ENCODE assay signal across 8 cellular contexts in the genomic region with DNA sequence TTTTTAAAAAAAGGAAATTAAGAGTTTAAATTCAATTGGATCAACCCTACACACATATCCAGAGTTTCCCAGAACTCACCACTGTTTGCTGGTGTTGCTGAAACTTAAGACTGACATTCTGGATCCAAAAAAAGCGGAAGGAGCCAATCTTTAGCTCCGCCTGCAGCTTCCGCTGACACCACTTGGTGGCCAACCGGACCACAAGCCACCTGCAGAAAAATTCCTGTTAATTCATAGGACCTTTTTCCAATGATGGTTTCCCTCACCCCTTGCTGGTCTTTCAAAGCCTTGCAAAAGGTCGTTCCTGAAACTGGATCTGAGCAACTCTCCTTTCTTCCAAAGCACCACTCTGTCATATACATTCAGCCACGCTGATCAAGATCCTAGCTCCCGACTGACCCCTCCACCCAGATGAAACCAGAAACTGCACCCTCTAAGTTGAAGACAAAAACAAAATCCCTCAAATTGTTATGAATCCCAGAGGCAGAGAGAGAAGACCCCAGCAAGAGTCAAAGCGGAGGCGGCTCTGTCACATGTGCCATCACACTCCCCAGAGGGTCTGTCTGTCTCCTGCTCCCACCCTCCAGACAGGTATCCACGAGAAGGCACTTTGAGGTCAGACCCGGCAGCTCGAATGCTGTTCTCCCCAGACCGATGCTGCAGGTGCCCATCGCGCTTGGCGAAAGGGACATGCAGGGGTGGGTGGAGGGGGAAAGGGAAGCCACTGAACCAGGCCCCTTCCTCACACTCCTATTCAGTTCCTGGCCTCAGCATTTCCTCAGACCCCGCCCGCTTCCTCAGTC. TPM values are rescaled to one million over a fixed set of nuclear protein-coding genes. Genes with fewer than 3 reads are reported as not detected.
A peak's percentile ranks its signal among the peaks of the same experiment; 100 is the strongest.
DNase-seq lines count a peak whose midpoint lies in the region; ATAC-seq and TF ChIP-seq lines count a peak whose summit lies in the region.

No MANE protein-coding gene starts in this region.

- no peak overlapping the region for H2BK12ac ChIP-seq in H9 (ENCODE audit: insufficient read length, low read depth, low read length)

- H3K9me3 ChIP-seq in H9 (ENCODE audit: control insufficient read depth, low read depth, low read length) (no peaks in the 10 kb centered on the region), vagina (no peaks in the 10 kb centered on the region)

- DNase-seq in DMS 273 (lab: John Stamatoyannopoulos, UW; ENCODE audit: unreplicated experiment): peak; percentile 79
- DNase-seq in DMS 273 treated with DMSO at 0.1 percent for 48 hours (lab: John Stamatoyannopoulos, UW): no peak
- peak; percentile 68 for DNase-seq in H9
- peak; percentile 29 for DNase-seq in NCI-H460 (ENCODE audit: extremely low read depth, low read depth)
- DNase-seq in activated CD8-positive, alpha-beta memory T cell treated with anti-CD3 and anti-CD28 coated beads, Interleukin-2, amount 10 ng/mL, durations not matched to agents 7 days and 5 days: peak; percentile 66
- peak; percentile 63 for DNase-seq in fibroblast of gingiva (ENCODE audit: low read depth)
- peak; percentile 70 for DNase-seq in myocyte (ENCODE audit: low read depth)
- peak in 1 of 2 donors; percentile 90 for DNase-seq in vagina (ENCODE audit: extremely low spot score in 2 of 2)

- H3K27ac Mint-ChIP-seq in H9: peak overlapping the region; percentile 62 to 84 (median 73)
- peak overlapping the region; percentile 84 for H3K27ac Mint-ChIP-seq in activated CD8-positive, alpha-beta memory T cell treated with anti-CD3 and anti-CD28 coated beads, Interleukin-2, amount 10 ng/mL, durations not matched to agents 7 days and 5 days

- peaks cover 25 to 62% (median 50%) of the 10 kb centered on the region in 3 experiments for H3K36me3 Mint-ChIP-seq in H9 (ENCODE audit: insufficient read depth in 1 of 3, low read depth in 3 of 3)
- H3K36me3 Mint-ChIP-seq in activated CD8-positive, alpha-beta memory T cell treated with anti-CD3 and anti-CD28 coated beads, Interleukin-2, amount 10 ng/mL, durations not matched to agents 7 days and 5 days: peaks cover 38% of the 10 kb centered on the region

- no peaks in the 10 kb centered on the region for H4K20me1 ChIP-seq in H9 (ENCODE audit: control insufficient read depth, insufficient read depth, insufficient read length)

- no peaks in the 10 kb centered on the region for H3K27me3 ChIP-seq in H9 (ENCODE audit: insufficient read depth, low read length)
- no peaks in the 10 kb centered on the region for H3K27me3 ChIP-seq in vagina

- no peak overlapping the region for H2BK5ac ChIP-seq in H9 (ENCODE audit: insufficient read length, low read length)

- intact Hi-C loops in vagina (cut with DNase I): no loop called here

- no peaks in the 10 kb centered on the region for H3K27me3 Mint-ChIP-seq in H9 (ENCODE audit: low read depth)
- no peaks in the 10 kb centered on the region for H3K27me3 Mint-ChIP-seq in activated CD8-positive, alpha-beta memory T cell treated with anti-CD3 and anti-CD28 coated beads, Interleukin-2, amount 10 ng/mL, durations not matched to agents 7 days and 5 days

- TF ChIP-seq CTCF in H9 (conservative IDR thresholded peaks at IDR 0.05) (peak; percentile 65), vagina (IDR thresholded peaks at IDR 0.05) (peak in 1 of 3 experiments; percentile 34)

- ATAC-seq in activated CD8-positive, alpha-beta memory T cell treated with anti-CD3 and anti-CD28 coated beads, Interleukin-2, amount 10 ng/mL, durations not matched to agents 7 days and 5 days: peak; percentile 2

- no peak overlapping the region for H2BK20ac ChIP-seq in H9 (ENCODE audit: low read depth, low read length, poor library complexity, severe bottlenecking)

- peaks cover 6% of the 10 kb centered on the region for H3K23me2 ChIP-seq in H9 (ENCODE audit: insufficient read length, low read depth, low read length, poor library complexity, severe bottlenecking)

- H3K79me1 ChIP-seq in H9 (ENCODE audit: insufficient read depth, low read depth, low read length, poor library complexity, severe bottlenecking): no peaks in the 10 kb centered on the region

- CTCF ChIA-PET in activated CD8-positive, alpha-beta memory T cell treated with anti-CD3 and anti-CD28 coated beads, Interleukin-2, amount 10 ng/mL, durations not matched to agents 7 days and 5 days (lab: Charles Lee): interaction anchor here (0.7 to 8.5 kb wide), 23 partner anchors 18 to 309 kb away, joined by 3 to 102 read pairs (median 6); partner anchors contain the start of genes ALDOC, NEK8, PIGS and PROCA1

- no peak overlapping the region for H4K5ac ChIP-seq in H9 (ENCODE audit: insufficient read length, low read depth, low read length)

- H2AK5ac ChIP-seq in H9 (ENCODE audit: insufficient read length, low read length): no peak overlapping the region

- no peaks in the 10 kb centered on the region for H3K9me3 Mint-ChIP-seq in H9
- H3K9me3 Mint-ChIP-seq in activated CD8-positive, alpha-beta memory T cell treated with anti-CD3 and anti-CD28 coated beads, Interleukin-2, amount 10 ng/mL, durations not matched to agents 7 days and 5 days (ENCODE audit: low read depth): no peaks in the 10 kb centered on the region

- H4K8ac ChIP-seq in H9 (replicated peaks; ENCODE audit: insufficient read length, low read depth, low read length): no peak overlapping the region

- H2BK120ac ChIP-seq in H9 (ENCODE audit: low read depth, low read length, poor library complexity, severe bottlenecking): no peak overlapping the region

- peaks cover 5 to 45% of the 10 kb centered on the region in 2 donors for H3K36me3 ChIP-seq in vagina

- no peak for TF ChIP-seq POLR2A in vagina (IDR thresholded peaks at IDR 0.05)

- peak overlapping the region; percentile 89 to 95 for H3K4me3 ChIP-seq in vagina

- H3K4me3 Mint-ChIP-seq in H9: peak overlapping the region; percentile 87 to 94
- H3K4me3 Mint-ChIP-seq in activated CD8-positive, alpha-beta memory T cell treated with anti-CD3 and anti-CD28 coated beads, Interleukin-2, amount 10 ng/mL, durations not matched to agents 7 days and 5 days: peak overlapping the region; percentile 86

- H3T11ph ChIP-seq in H9 (ENCODE audit: low read length): no peak overlapping the region

- WGBS in H9 (ENCODE audit: extremely low coverage, insufficient read length, low lambda C conversion rate): no CpG with 5 or more reads among the region's 18 CpGs

- H3K4me1 ChIP-seq in H9 (ENCODE audit: insufficient read depth, low read length) (no peaks in the 10 kb centered on the region), vagina (peaks cover 41% of the 10 kb centered on the region)

- peak overlapping the region; percentile 90 for H3K9ac ChIP-seq in H9 (ENCODE audit: extremely low read depth, insufficient read length, low read length)

- peaks cover 14 to 23% of the 10 kb centered on the region in 2 experiments for H3K4me1 Mint-ChIP-seq in H9
- H3K4me1 Mint-ChIP-seq in activated CD8-positive, alpha-beta memory T cell treated with anti-CD3 and anti-CD28 coated beads, Interleukin-2, amount 10 ng/mL, durations not matched to agents 7 days and 5 days: peaks cover 38% of the 10 kb centered on the region

- no peak overlapping the region for H4K91ac ChIP-seq in H9 (ENCODE audit: insufficient read length, low read depth, low read length)

- no peak overlapping the region for H3K23ac ChIP-seq in H9 (ENCODE audit: insufficient read length, low read depth, low read length)

- H3K27ac ChIP-seq in H9 (ENCODE audit: insufficient read length, low read depth, low read length): no peak overlapping the region
- peak overlapping the region; percentile 92 for H3K27ac ChIP-seq in vagina

- H3K79me2 ChIP-seq in H9 (ENCODE audit: insufficient read depth, low read length): no peaks in the 10 kb centered on the region; the same call in 1 of the 2 replicates

- no peak overlapping the region for H2AFZ ChIP-seq in H9 (ENCODE audit: low read length)

- no peak overlapping the region; the same call in 1 of the 2 replicates for H3K14ac ChIP-seq in H9 (ENCODE audit: insufficient read depth, low read length)

- H3K4me2 ChIP-seq in H9 (ENCODE audit: insufficient read depth, insufficient read length, low read length): peak overlapping the region; percentile 99

- H3K18ac ChIP-seq in H9 (ENCODE audit: insufficient read length, low read depth, low read length): no peak overlapping the region

- no peak overlapping the region for H3K56ac ChIP-seq in H9 (ENCODE audit: insufficient read length, low read depth, low read length)

- no peak overlapping the region for H2BK15ac ChIP-seq in H9 (ENCODE audit: low read depth, low read length)

- no peak overlapping the region for H3K4ac ChIP-seq in H9 (ENCODE audit: low read depth, low read length)

RNA-seq across cellular contexts. Expression of gene BLTP2, which starts 0.8 kb away (rescaled TPM):
- total RNA-seq in H9 (2021) (137 and 142 TPM in 2 replicates), myocyte (144 and 157 TPM in 2 replicates), vagina (65.6 TPM)
- total RNA-seq in NCI-H460 (2014; rRNA removed; shearing (Covaris generic)): 109 and 134 TPM in 2 replicates
- 90.5 and 108 TPM in 2 replicates for polyA plus RNA-seq in NCI-H460 (2014; cell fraction: nucleus; rRNA removed)
- total RNA-seq in activated CD8-positive, alpha-beta memory T cell treated with anti-CD3 and anti-CD28 coated beads, Interleukin-2, amount 10 ng/mL, durations not matched to agents 7 days and 5 days: 100 to 1,000 TPM; 163 to 186 TPM
- polyA plus RNA-seq in myocyte (2012): 114 TPM

RNA-seq across cellular contexts. Expression of gene SDF2, which starts 17.5 kb away (rescaled TPM):
- total RNA-seq in H9 (2021) (40.2 TPM in 2 replicates), myocyte (36.3 and 39.7 TPM in 2 replicates), vagina (33.1 TPM)
- 49.5 and 52.6 TPM in 2 replicates for total RNA-seq in NCI-H460 (2014; rRNA removed; shearing (Covaris generic))
- polyA plus RNA-seq in NCI-H460 (2014; cell fraction: nucleus; rRNA removed): 48.8 and 52.2 TPM in 2 replicates
- total RNA-seq in activated CD8-positive, alpha-beta memory T cell treated with anti-CD3 and anti-CD28 coated beads, Interleukin-2, amount 10 ng/mL, durations not matched to agents 7 days and 5 days: 10 to 100 TPM; 45.9 to 48.9 TPM
- polyA plus RNA-seq in myocyte (2012): 81.4 TPM

RNA-seq across cellular contexts. Expression of gene SUPT6H, which starts 17.8 kb away (rescaled TPM):
- 78.5 and 85.8 TPM in 2 replicates for total RNA-seq in H9 (2021)
- total RNA-seq in NCI-H460 (2014; rRNA removed; shearing (Covaris generic)): 26.7 and 33.3 TPM in 2 replicates
- polyA plus RNA-seq in NCI-H460 (2014; cell fraction: nucleus; rRNA removed): 30.9 and 34.2 TPM in 2 replicates
- 10 to 100 TPM; 64.7 to 81.2 TPM for total RNA-seq in activated CD8-positive, alpha-beta memory T cell treated with anti-CD3 and anti-CD28 coated beads, Interleukin-2, amount 10 ng/mL, durations not matched to agents 7 days and 5 days
- 37.5 and 38.3 TPM in 2 replicates for total RNA-seq in myocyte
- polyA plus RNA-seq in myocyte (2012): 61.4 TPM
- total RNA-seq in vagina: 89.6 TPM

RNA-seq across cellular contexts. Expression of gene RSKR, which starts 30.2 kb away (rescaled TPM):
- total RNA-seq in H9 (2021) (25.2 and 25.8 TPM in 2 replicates), myocyte (12.2 and 14.6 TPM in 2 replicates), vagina (21.6 TPM)
- 13.1 and 19.9 TPM in 2 replicates for total RNA-seq in NCI-H460 (2014; rRNA removed; shearing (Covaris generic))
- polyA plus RNA-seq in NCI-H460 (2014; cell fraction: nucleus; rRNA removed): 37.1 and 62.0 TPM in 2 replicates
- 10 to 100 TPM; 25.4 to 28.2 TPM for total RNA-seq in activated CD8-positive, alpha-beta memory T cell treated with anti-CD3 and anti-CD28 coated beads, Interleukin-2, amount 10 ng/mL, durations not matched to agents 7 days and 5 days
- 11.5 TPM for polyA plus RNA-seq in myocyte (2012)

RNA-seq across cellular contexts. Expression of gene SPAG5, which starts 45.4 kb away (rescaled TPM):
- total RNA-seq in H9 (2021): 114 and 122 TPM in 2 replicates
- 56.3 and 56.8 TPM in 2 replicates for total RNA-seq in NCI-H460 (2014; rRNA removed; shearing (Covaris generic))
- 185 and 197 TPM in 2 replicates for polyA plus RNA-seq in NCI-H460 (2014; cell fraction: nucleus; rRNA removed)
- total RNA-seq in activated CD8-positive, alpha-beta memory T cell treated with anti-CD3 and anti-CD28 coated beads, Interleukin-2, amount 10 ng/mL, durations not matched to agents 7 days and 5 days: 100 to 1,000 TPM; 151 to 197 TPM
- 2.2 and 4.3 TPM in 2 replicates for total RNA-seq in myocyte
- 3.4 TPM for polyA plus RNA-seq in myocyte (2012)
- total RNA-seq in vagina: 8.3 TPM
